In the genomic region with DNA sequence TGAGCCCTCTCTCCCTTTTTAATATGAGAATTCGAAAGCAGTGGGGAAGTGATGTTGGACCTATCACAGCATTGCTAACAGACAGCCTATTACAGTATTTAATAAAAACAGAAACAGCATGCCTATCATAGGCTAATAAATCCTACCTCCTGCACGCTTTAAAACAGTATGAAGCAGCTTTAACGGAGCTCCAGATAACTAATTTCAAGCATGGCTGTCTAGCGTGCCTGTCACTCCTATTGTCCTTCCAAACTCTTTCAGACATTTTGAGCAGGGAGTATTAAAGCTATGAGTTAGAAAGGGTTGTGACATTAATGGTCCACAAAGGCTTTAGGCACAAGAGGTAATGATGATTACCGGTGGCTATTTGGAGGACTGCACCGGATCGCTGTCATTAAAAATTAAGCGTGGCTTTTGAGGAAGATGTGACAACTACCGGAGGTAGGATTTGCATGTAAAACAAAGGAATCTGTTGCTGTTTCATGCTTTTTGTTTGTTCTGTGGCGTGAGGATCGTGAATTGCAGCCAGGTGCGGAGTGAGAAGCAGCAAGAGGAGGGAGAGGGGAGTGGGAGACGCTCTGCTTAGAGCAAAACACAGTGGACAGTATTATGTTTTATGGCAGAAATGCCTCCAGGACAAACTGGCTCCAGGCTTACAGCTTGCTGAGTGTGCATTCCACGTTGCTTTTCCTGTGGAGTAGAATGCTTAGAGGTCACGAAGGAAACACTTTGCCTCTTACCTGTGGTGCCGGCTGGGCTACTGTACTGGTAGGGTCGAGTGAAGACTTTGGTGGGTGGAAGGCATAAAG, we compare ENCODE assay signal across 1 cellular context.
A peak's percentile ranks its signal among the peaks of the same experiment; 100 is the strongest.
TF ChIP-seq lines count a peak whose summit lies in the region.

A gene (plus strand): TSS at position 166 of the 809 bp plus-strand sequence.

TF ChIP-seq in GM12878, 131 proteins besides CTCF, POLR2A, EP300 and RAD21 (continued from another document):
- TF ChIP-seq, protein P1, sequence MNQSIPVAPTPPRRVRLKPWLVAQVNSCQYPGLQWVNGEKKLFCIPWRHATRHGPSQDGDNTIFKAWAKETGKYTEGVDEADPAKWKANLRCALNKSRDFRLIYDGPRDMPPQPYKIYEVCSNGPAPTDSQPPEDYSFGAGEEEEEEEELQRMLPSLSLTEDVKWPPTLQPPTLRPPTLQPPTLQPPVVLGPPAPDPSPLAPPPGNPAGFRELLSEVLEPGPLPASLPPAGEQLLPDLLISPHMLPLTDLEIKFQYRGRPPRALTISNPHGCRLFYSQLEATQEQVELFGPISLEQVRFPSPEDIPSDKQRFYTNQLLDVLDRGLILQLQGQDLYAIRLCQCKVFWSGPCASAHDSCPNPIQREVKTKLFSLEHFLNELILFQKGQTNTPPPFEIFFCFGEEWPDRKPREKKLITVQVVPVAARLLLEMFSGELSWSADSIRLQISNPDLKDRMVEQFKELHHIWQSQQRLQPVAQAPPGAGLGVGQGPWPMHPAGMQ (IDR thresholded peaks at IDR 0.05; ENCODE audit: borderline replicate concordance), result no peak
- TF ChIP-seq, protein P2, sequence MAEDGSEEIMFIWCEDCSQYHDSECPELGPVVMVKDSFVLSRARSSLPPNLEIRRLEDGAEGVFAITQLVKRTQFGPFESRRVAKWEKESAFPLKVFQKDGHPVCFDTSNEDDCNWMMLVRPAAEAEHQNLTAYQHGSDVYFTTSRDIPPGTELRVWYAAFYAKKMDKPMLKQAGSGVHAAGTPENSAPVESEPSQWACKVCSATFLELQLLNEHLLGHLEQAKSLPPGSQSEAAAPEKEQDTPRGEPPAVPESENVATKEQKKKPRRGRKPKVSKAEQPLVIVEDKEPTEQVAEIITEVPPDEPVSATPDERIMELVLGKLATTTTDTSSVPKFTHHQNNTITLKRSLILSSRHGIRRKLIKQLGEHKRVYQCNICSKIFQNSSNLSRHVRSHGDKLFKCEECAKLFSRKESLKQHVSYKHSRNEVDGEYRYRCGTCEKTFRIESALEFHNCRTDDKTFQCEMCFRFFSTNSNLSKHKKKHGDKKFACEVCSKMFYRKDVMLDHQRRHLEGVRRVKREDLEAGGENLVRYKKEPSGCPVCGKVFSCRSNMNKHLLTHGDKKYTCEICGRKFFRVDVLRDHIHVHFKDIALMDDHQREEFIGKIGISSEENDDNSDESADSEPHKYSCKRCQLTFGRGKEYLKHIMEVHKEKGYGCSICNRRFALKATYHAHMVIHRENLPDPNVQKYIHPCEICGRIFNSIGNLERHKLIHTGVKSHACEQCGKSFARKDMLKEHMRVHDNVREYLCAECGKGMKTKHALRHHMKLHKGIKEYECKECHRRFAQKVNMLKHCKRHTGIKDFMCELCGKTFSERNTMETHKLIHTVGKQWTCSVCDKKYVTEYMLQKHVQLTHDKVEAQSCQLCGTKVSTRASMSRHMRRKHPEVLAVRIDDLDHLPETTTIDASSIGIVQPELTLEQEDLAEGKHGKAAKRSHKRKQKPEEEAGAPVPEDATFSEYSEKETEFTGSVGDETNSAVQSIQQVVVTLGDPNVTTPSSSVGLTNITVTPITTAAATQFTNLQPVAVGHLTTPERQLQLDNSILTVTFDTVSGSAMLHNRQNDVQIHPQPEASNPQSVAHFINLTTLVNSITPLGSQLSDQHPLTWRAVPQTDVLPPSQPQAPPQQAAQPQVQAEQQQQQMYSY (CRISPR knock-in tag; IDR thresholded peaks at IDR 0.05), result no peak
- TF ChIP-seq ZNF274 (IDR thresholded peaks at IDR 0.05; ENCODE audit: insufficient read depth, insufficient read length) (no peak), ZNF622 (IDR thresholded peaks at IDR 0.05) (no peak), TCF7 (IDR thresholded peaks at IDR 0.05; ENCODE audit: borderline replicate concordance) (no peak), GATAD2B (conservative IDR thresholded peaks at IDR 0.05; ENCODE audit: low read depth) (no peak), FOXK2 (IDR thresholded peaks at IDR 0.05) (no peak), POLR2AphosphoS5 (IDR thresholded peaks at IDR 0.05; ENCODE audit: low read length) (peak; percentile 56), CBFB (IDR thresholded peaks at IDR 0.05; ENCODE audit: low read depth) (peak; percentile 79; the same call in 1 of the 2 replicates), PML (IDR thresholded peaks at IDR 0.05; ENCODE audit: low read length) (peak; percentile 87), SP1 (IDR thresholded peaks at IDR 0.05; ENCODE audit: low read depth, low read length) (no peak), ZBED1 (IDR thresholded peaks at IDR 0.05; ENCODE audit: borderline replicate concordance) (peak; percentile 32; the same call in 1 of the 2 replicates), SRF (IDR thresholded peaks at IDR 0.05; ENCODE audit: low read depth in 2 of 2, low read length in 2 of 2) (no peak), SPI1 (IDR thresholded peaks at IDR 0.05; ENCODE audit: borderline replicate concordance, insufficient read depth, low read depth, low read length) (0 out of 2 replicates have a peak, but pooled peaks have one; percentile 12), NR2C1 (IDR thresholded peaks at IDR 0.05) (no peak), BMI1 (IDR thresholded peaks at IDR 0.05; ENCODE audit: borderline replicate concordance) (no peak), STAT3 (IDR thresholded peaks at IDR 0.05; ENCODE audit: low read depth, low read length) (no peak), CHD2 (IDR thresholded peaks at IDR 0.05; ENCODE audit: borderline replicate concordance, low read depth, low read length) (no peak), RUNX3 (IDR thresholded peaks at IDR 0.05; ENCODE audit: low read length) (0 out of 2 replicates have a peak, but pooled peaks have one; percentile 19)
- TF ChIP-seq, protein P3, sequence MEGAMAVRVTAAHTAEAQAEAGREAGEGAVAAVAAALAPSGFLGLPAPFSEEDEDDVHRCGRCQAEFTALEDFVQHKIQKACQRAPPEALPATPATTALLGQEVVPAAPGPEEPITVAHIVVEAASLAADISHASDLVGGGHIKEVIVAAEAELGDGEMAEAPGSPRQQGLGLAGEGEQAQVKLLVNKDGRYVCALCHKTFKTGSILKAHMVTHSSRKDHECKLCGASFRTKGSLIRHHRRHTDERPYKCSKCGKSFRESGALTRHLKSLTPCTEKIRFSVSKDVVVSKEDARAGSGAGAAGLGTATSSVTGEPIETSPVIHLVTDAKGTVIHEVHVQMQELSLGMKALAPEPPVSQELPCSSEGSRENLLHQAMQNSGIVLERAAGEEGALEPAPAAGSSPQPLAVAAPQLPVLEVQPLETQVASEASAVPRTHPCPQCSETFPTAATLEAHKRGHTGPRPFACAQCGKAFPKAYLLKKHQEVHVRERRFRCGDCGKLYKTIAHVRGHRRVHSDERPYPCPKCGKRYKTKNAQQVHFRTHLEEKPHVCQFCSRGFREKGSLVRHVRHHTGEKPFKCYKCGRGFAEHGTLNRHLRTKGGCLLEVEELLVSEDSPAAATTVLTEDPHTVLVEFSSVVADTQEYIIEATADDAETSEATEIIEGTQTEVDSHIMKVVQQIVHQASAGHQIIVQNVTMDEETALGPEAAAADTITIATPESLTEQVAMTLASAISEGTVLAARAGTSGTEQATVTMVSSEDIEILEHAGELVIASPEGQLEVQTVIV (IDR thresholded peaks at IDR 0.05; ENCODE audit: borderline replicate concordance, partially characterized antibody), result no peak
- TF ChIP-seq, protein P4, sequence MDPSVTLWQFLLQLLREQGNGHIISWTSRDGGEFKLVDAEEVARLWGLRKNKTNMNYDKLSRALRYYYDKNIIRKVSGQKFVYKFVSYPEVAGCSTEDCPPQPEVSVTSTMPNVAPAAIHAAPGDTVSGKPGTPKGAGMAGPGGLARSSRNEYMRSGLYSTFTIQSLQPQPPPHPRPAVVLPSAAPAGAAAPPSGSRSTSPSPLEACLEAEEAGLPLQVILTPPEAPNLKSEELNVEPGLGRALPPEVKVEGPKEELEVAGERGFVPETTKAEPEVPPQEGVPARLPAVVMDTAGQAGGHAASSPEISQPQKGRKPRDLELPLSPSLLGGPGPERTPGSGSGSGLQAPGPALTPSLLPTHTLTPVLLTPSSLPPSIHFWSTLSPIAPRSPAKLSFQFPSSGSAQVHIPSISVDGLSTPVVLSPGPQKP (IDR thresholded peaks at IDR 0.05; ENCODE audit: low read depth, low read length), result no peak
- TF ChIP-seq, protein P5, sequence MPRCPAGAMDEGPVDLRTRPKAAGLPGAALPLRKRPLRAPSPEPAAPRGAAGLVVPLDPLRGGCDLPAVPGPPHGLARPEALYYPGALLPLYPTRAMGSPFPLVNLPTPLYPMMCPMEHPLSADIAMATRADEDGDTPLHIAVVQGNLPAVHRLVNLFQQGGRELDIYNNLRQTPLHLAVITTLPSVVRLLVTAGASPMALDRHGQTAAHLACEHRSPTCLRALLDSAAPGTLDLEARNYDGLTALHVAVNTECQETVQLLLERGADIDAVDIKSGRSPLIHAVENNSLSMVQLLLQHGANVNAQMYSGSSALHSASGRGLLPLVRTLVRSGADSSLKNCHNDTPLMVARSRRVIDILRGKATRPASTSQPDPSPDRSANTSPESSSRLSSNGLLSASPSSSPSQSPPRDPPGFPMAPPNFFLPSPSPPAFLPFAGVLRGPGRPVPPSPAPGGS (IDR thresholded peaks at IDR 0.05; ENCODE audit: borderline replicate concordance, insufficient read depth, low read depth, low read length, poor library complexity, severe bottlenecking), result peak; percentile 4
- TF ChIP-seq, protein P6, sequence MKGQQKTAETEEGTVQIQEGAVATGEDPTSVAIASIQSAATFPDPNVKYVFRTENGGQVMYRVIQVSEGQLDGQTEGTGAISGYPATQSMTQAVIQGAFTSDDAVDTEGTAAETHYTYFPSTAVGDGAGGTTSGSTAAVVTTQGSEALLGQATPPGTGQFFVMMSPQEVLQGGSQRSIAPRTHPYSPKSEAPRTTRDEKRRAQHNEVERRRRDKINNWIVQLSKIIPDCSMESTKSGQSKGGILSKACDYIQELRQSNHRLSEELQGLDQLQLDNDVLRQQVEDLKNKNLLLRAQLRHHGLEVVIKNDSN (IDR thresholded peaks at IDR 0.05; ENCODE audit: borderline replicate concordance, extremely low read length, insufficient read depth, low read depth, low read length), result no peak
- TF ChIP-seq, protein P7, sequence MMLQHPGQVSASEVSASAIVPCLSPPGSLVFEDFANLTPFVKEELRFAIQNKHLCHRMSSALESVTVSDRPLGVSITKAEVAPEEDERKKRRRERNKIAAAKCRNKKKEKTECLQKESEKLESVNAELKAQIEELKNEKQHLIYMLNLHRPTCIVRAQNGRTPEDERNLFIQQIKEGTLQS (IDR thresholded peaks at IDR 0.05; ENCODE audit: borderline replicate concordance, extremely low read depth, low read depth, low read length), result no peak
- TF ChIP-seq, protein P8, sequence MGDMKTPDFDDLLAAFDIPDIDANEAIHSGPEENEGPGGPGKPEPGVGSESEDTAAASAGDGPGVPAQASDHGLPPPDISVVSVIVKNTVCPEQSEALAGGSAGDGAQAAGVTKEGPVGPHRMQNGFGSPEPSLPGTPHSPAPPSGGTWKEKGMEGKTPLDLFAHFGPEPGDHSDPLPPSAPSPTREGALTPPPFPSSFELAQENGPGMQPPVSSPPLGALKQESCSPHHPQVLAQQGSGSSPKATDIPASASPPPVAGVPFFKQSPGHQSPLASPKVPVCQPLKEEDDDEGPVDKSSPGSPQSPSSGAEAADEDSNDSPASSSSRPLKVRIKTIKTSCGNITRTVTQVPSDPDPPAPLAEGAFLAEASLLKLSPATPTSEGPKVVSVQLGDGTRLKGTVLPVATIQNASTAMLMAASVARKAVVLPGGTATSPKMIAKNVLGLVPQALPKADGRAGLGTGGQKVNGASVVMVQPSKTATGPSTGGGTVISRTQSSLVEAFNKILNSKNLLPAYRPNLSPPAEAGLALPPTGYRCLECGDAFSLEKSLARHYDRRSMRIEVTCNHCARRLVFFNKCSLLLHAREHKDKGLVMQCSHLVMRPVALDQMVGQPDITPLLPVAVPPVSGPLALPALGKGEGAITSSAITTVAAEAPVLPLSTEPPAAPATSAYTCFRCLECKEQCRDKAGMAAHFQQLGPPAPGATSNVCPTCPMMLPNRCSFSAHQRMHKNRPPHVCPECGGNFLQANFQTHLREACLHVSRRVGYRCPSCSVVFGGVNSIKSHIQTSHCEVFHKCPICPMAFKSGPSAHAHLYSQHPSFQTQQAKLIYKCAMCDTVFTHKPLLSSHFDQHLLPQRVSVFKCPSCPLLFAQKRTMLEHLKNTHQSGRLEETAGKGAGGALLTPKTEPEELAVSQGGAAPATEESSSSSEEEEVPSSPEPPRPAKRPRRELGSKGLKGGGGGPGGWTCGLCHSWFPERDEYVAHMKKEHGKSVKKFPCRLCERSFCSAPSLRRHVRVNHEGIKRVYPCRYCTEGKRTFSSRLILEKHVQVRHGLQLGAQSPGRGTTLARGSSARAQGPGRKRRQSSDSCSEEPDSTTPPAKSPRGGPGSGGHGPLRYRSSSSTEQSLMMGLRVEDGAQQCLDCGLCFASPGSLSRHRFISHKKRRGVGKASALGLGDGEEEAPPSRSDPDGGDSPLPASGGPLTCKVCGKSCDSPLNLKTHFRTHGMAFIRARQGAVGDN (IDR thresholded peaks at IDR 0.05), result no peak
- TF ChIP-seq, protein P9, sequence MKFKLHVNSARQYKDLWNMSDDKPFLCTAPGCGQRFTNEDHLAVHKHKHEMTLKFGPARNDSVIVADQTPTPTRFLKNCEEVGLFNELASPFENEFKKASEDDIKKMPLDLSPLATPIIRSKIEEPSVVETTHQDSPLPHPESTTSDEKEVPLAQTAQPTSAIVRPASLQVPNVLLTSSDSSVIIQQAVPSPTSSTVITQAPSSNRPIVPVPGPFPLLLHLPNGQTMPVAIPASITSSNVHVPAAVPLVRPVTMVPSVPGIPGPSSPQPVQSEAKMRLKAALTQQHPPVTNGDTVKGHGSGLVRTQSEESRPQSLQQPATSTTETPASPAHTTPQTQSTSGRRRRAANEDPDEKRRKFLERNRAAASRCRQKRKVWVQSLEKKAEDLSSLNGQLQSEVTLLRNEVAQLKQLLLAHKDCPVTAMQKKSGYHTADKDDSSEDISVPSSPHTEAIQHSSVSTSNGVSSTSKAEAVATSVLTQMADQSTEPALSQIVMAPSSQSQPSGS (IDR thresholded peaks at IDR 0.05; ENCODE audit: low read length), result no peak; the same call in 1 of the 2 replicates
